In the genomic region with DNA sequence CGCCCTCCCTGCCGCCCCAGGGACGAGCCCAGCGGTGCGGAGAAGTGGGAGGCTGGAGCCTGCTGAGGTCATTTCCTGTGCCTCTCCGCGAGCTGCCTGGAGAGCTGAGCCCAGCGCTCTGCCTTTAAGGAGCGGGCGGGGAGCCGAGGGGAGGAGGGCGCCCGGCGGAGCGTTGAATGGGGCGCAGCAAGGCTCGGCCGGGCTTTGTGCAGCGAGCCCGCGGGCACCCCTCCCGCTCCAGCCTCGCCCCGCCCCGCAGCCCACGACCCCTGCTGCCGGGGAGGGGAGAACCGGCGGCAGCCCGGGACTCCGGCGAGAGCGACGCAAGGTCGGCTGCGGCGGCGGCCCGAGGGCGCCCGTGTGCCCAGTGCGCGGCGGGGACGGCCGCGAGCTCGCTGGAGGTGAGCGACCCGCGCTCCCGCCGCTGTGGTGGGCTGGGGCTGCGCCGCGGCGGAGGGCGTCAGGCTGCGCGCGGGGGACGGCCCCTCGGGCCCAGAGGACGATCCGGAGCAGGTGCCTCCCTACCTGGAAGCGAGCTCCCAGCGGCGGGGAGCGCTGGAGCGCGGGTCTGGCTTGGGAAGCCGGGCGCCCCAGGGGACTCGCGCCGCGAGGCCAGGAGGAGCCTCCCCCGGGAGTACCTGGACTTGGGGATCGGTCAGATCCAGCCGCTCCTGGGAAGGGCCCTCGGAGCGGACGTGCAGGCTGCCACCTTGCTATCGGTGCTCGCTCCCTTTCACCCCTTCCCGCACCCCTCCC, we compare ENCODE assay signal across 8 cellular contexts. TPM values are rescaled to one million over a fixed set of nuclear protein-coding genes. Genes with fewer than 3 reads are reported as not detected.
DNase-seq lines count a peak whose midpoint lies in the region; ATAC-seq and TF ChIP-seq lines count a peak whose summit lies in the region.

Gene PLEKHH1 (plus strand): TSS at position 293 of the 756 bp plus-strand sequence. CDS start 8,578 bp downstream, outside the sequence.

- TF ChIP-seq CTCF in HEK293 (tag by site-specific recombination; IDR thresholded peaks at IDR 0.05): no peak

- peak within 1 kb of the TSS; percentile 71 for H3K4me3 ChIP-seq in HEK293 (ENCODE audit: low read depth, low read length)

- H3K36me3 ChIP-seq in HEK293 (ENCODE audit: control insufficient read depth in 2 of 2, insufficient read depth in 1 of 2, low read length in 2 of 2): no peaks in the 10 kb centered on the region

- POLR2A ChIA-PET in HEK293 (lab: Yijun Ruan, JAX): interaction anchor here (0.9 to 2.7 kb wide), 11 partner anchors 9 to 171 kb away, joined by 3 to 13 read pairs (median 3); partner anchors contain the start of genes PIGH and RDH11

- peak within 1 kb of the TSS; percentile 94 for H3K27ac ChIP-seq in HEK293 (ENCODE audit: extremely low read depth, low read depth, low read length)

- in situ Hi-C loops in Caki2 (cut with HindIII; ENCODE audit: low pct_unique_long_range_greater_than_20kb, low sequenced_read_pairs): no loop called here

- no peaks in the 10 kb centered on the region for H3K4me1 ChIP-seq in HEK293 (ENCODE audit: control insufficient read depth, insufficient read depth, low read length)

- no peaks in the 10 kb centered on the region for H3K9me3 ChIP-seq in HEK293 (ENCODE audit: control insufficient read depth, insufficient read depth, low read depth, low read length)

- peak; percentile 96 for ATAC-seq in left lobe of liver

- DNase-seq in Caki2 (ENCODE audit: low read depth) (peak; percentile 72), NCI-H2107 treated with DMSO at 0.1 percent for 48 hours (lab: John Stamatoyannopoulos, UW; ENCODE audit: unreplicated experiment) (peak; percentile 71), cortex of kidney (lab: John Stamatoyannopoulos, UW) (peak; percentile 12), left lobe of liver (ENCODE audit: low spot score) (peak; percentile 81), SKM-1 treated with dmso at 0.1 percent for 144 hours (lab: John Stamatoyannopoulos, UW; ENCODE audit: unreplicated experiment) (no peak)
- peak; percentile 74 for DNase-seq in activated CD4-positive, alpha-beta T cell treated with anti-CD3 and anti-CD28 coated beads for 48 hours
- peak; percentile 28 for DNase-seq in stimulated activated CD4-positive, alpha-beta T cell treated with anti-CD3 and anti-CD28 coated beads, Interleukin-2, amount 100 ng/mL, for 4 hours (ENCODE audit: low read depth)

- CTCF ChIA-PET in HEK293 (lab: Yijun Ruan, JAX): interaction anchor here (0.9 to 2.8 kb wide), 5 partner anchors 11 to 173 kb away, joined by 3 to 20 read pairs (median 4); partner anchors contain the start of genes ATP6V1D and EIF2S1

TF ChIP-seq in HEK293, 187 proteins besides CTCF, POLR2A, EP300 and RAD21 (continues in another document):
- peak; percentile 50; the same call in 1 of the 2 replicates for TF ChIP-seq ZNF341 (tag by site-specific recombination; IDR thresholded peaks at IDR 0.05; ENCODE audit: low read depth)
- no peak for TF ChIP-seq ELK4 (IDR thresholded peaks at IDR 0.05; ENCODE audit: borderline replicate concordance, low read depth, low read length)
- TF ChIP-seq ZNF624 (tag by site-specific recombination; IDR thresholded peaks at IDR 0.05): no peak
- TF ChIP-seq ZNF571 (tag by site-specific recombination; IDR thresholded peaks at IDR 0.05): no peak
- TF ChIP-seq ZNF513 (tag by site-specific recombination; IDR thresholded peaks at IDR 0.05): no peak
- TF ChIP-seq ZNF155 (tag by site-specific recombination; IDR thresholded peaks at IDR 0.05): no peak
- no peak for TF ChIP-seq ZNF292 (tag by site-specific recombination; IDR thresholded peaks at IDR 0.05; ENCODE audit: borderline replicate concordance, low read depth)
- no peak for TF ChIP-seq OVOL3 (tag by site-specific recombination; IDR thresholded peaks at IDR 0.05)
- TF ChIP-seq ZNF626 (tag by site-specific recombination; IDR thresholded peaks at IDR 0.05): no peak
- no peak for TF ChIP-seq ZNF211 (tag by site-specific recombination; IDR thresholded peaks at IDR 0.05; ENCODE audit: low read depth)
- no peak for TF ChIP-seq ZNF248 (tag by site-specific recombination; IDR thresholded peaks at IDR 0.05)
- no peak; the same call in 1 of the 2 replicates for TF ChIP-seq ZNF600 (tag by site-specific recombination; IDR thresholded peaks at IDR 0.05)
- no peak for TF ChIP-seq YY1 (tag by site-specific recombination; IDR thresholded peaks at IDR 0.05)
- TF ChIP-seq ZNF335 (tag by site-specific recombination; conservative IDR thresholded peaks at IDR 0.05): no peak
- no peak for TF ChIP-seq ZNF16 (tag by site-specific recombination; IDR thresholded peaks at IDR 0.05; ENCODE audit: low read depth)
- TF ChIP-seq ZNF654 (tag by site-specific recombination; IDR thresholded peaks at IDR 0.05; ENCODE audit: low read depth): no peak
- TF ChIP-seq ZNF23 (tag by site-specific recombination; IDR thresholded peaks at IDR 0.05; ENCODE audit: borderline replicate concordance): no peak
- TF ChIP-seq, protein P1, sequence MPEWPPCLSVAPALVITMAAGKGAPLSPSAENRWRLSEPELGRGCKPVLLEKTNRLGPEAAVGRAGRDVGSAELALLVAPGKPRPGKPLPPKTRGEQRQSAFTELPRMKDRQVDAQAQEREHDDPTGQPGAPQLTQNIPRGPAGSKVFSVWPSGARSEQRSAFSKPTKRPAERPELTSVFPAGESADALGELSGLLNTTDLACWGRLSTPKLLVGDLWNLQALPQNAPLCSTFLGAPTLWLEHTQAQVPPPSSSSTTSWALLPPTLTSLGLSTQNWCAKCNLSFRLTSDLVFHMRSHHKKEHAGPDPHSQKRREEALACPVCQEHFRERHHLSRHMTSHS (tag by site-specific recombination; IDR thresholded peaks at IDR 0.05): no peak
- no peak for TF ChIP-seq ZNF18 (tag by site-specific recombination; IDR thresholded peaks at IDR 0.05)

RNA-seq across cellular contexts. Expression of gene PLEKHH1, which starts in this region (rescaled TPM):
- total RNA-seq in Caki2 (2014; rRNA removed; shearing (Covaris generic); ENCODE audit: low replicate concordance): 0.78 and 9.3 TPM in 2 replicates
- total RNA-seq in left lobe of liver: 2.9 TPM
